Comparison of ENCODE assay signal across 20 cellular contexts in genomic region chr14:34093878-34094277, GRCh38.
DNase-seq lines count a peak whose midpoint lies in the region; ATAC-seq lines count a peak whose summit lies in the region.
"Had no signal": no experiment of that assay in that cellular context is flagged by ENCODE, and none has a peak within 500 bp of the region (broad histone marks: within the 10 kb centered on the region; RNA-seq: fewer than 3 reads in every experiment).

No MANE protein-coding gene starts in this region.

- H3K27ac Mint-ChIP-seq in activated CD4-positive, alpha-beta memory T cell treated with anti-CD3 and anti-CD28 coated beads, Interleukin-2, amount 10 ng/mL, durations not matched to agents 7 days and 5 days = peak overlapping the region; percentile 27
- no peak overlapping the region for H3K27ac Mint-ChIP-seq in activated CD4-positive, alpha-beta memory T cell treated with anti-CD3 and anti-CD28 coated beads for 36 hours
- peak overlapping the region; percentile 84 for H3K27ac Mint-ChIP-seq in T-helper 2 cell treated with Interferon-gamma antibody and Interleukin-4, amounts not matched to agents 5 μg/mL and 100 μg/mL, for 36 hours
- no peak overlapping the region for H3K27ac Mint-ChIP-seq in stimulated activated effector memory CD8-positive, alpha-beta T cell treated with anti-CD3 and anti-CD28 coated beads, Interleukin-12 subunit alpha, Interleukin-12 subunit beta, amount 100 ng/mL, for 72 hours
- H3K27ac Mint-ChIP-seq: IgD-negative memory B cell had no signal

- H3K9me3 Mint-ChIP-seq in activated CD4-positive, alpha-beta memory T cell treated with anti-CD3 and anti-CD28 coated beads, Interleukin-2, amount 10 ng/mL, durations not matched to agents 7 days and 5 days = no peaks in the 10 kb centered on the region
- no peaks in the 10 kb centered on the region for H3K9me3 Mint-ChIP-seq in activated CD4-positive, alpha-beta memory T cell treated with anti-CD3 and anti-CD28 coated beads for 36 hours
- H3K9me3 Mint-ChIP-seq in T-helper 2 cell treated with Interferon-gamma antibody and Interleukin-4, amounts not matched to agents 5 μg/mL and 100 μg/mL, for 36 hours = peaks cover 9% of the 10 kb centered on the region
- no peaks in the 10 kb centered on the region for H3K9me3 Mint-ChIP-seq in stimulated activated effector memory CD8-positive, alpha-beta T cell treated with anti-CD3 and anti-CD28 coated beads, Interleukin-12 subunit alpha, Interleukin-12 subunit beta, amount 100 ng/mL, for 72 hours

- no peak for DNase-seq in activated CD4-positive, alpha-beta memory T cell treated with anti-CD3 and anti-CD28 coated beads, Interleukin-2, amount 10 ng/mL, durations not matched to agents 7 days and 5 days
- no peak for DNase-seq in activated CD4-positive, alpha-beta memory T cell treated with anti-CD3 and anti-CD28 coated beads for 36 hours
- DNase-seq in Jurkat, Clone E6-1 (ENCODE audit: low read depth, low spot score) = peak; percentile 40
- DNase-seq in T-helper 2 cell treated with Interferon-gamma antibody and Interleukin-4, amounts not matched to agents 5 μg/mL and 100 μg/mL, for 36 hours (ENCODE audit: low spot score) = peak; percentile 48
- DNase-seq in stimulated activated effector memory CD8-positive, alpha-beta T cell treated with anti-CD3 and anti-CD28 coated beads, Interleukin-12 subunit alpha, Interleukin-12 subunit beta, amount 100 ng/mL, for 72 hours (ENCODE audit: low spot score in 2 of 2) = no peak
- DNase-seq: BE2C, COR-L47, GDM1, MM.1S, NCI-H1092, NCI-H146, NCI-H2029 treated with DMSO at 0.1 percent for 48 hours, NCI-H2171, NCI-H510A treated with DMSO at 0.1 percent for 48 hours, NCI-H774, SHP77 had no signal

- ATAC-seq in stimulated activated effector memory CD8-positive, alpha-beta T cell treated with anti-CD3 and anti-CD28 coated beads, Interleukin-12 subunit alpha, Interleukin-12 subunit beta, amount 100 ng/mL, for 72 hours = peak; percentile 72
- ATAC-seq in HG02763 (IDR thresholded peaks at IDR 0.05; ENCODE audit: unreplicated experiment) (no peak), HG03460 (IDR thresholded peaks at IDR 0.05; ENCODE audit: unreplicated experiment) (no peak)

- intact Hi-C loops in activated CD4-positive, alpha-beta memory T cell treated with anti-CD3 and anti-CD28 coated beads for 36 hours (cut with micrococcal nuclease) = no loop called here

- no peaks in the 10 kb centered on the region for H3K36me3 Mint-ChIP-seq in activated CD4-positive, alpha-beta memory T cell treated with anti-CD3 and anti-CD28 coated beads, Interleukin-2, amount 10 ng/mL, durations not matched to agents 7 days and 5 days (ENCODE audit: low read depth)
- no peaks in the 10 kb centered on the region for H3K36me3 Mint-ChIP-seq in activated CD4-positive, alpha-beta memory T cell treated with anti-CD3 and anti-CD28 coated beads for 36 hours
- H3K36me3 Mint-ChIP-seq in T-helper 2 cell treated with Interferon-gamma antibody and Interleukin-4, amounts not matched to agents 5 μg/mL and 100 μg/mL, for 36 hours (ENCODE audit: low read depth) = peaks cover 25% of the 10 kb centered on the region
- no peaks in the 10 kb centered on the region for H3K36me3 Mint-ChIP-seq in stimulated activated effector memory CD8-positive, alpha-beta T cell treated with anti-CD3 and anti-CD28 coated beads, Interleukin-12 subunit alpha, Interleukin-12 subunit beta, amount 100 ng/mL, for 72 hours
- H3K36me3 Mint-ChIP-seq: CD4-positive, CD25-positive, alpha-beta regulatory T cell; IgD-negative memory B cell had no signal

- POLR2A ChIA-PET in activated CD4-positive, alpha-beta memory T cell treated with anti-CD3 and anti-CD28 coated beads, Interleukin-2, amount 10 ng/mL, durations not matched to agents 7 days and 5 days (lab: Charles Lee) = interaction anchor here (0.7 to 1.2 kb wide), 2 partner anchors 33 to 50 kb away, joined by 3 read pairs; no protein-coding TSS in a partner anchor
- POLR2A ChIA-PET in activated CD4-positive, alpha-beta memory T cell treated with anti-CD3 and anti-CD28 coated beads for 36 hours (lab: Charles Lee) = no interaction called here

- CTCF ChIA-PET in activated CD4-positive, alpha-beta memory T cell treated with anti-CD3 and anti-CD28 coated beads, Interleukin-2, amount 10 ng/mL, durations not matched to agents 7 days and 5 days (lab: Charles Lee) = interaction anchor here (0.7 to 1.6 kb wide), 5 partner anchors 34 to 255 kb away, joined by 3 to 9 read pairs (median 4); no protein-coding TSS in a partner anchor
- CTCF ChIA-PET in activated CD4-positive, alpha-beta memory T cell treated with anti-CD3 and anti-CD28 coated beads for 36 hours (lab: Charles Lee) = interaction anchor here (0.7 kb wide), 1 partner anchor 229 kb away, joined by 3 read pairs; no protein-coding TSS in a partner anchor

- no peak overlapping the region for H3K4me3 Mint-ChIP-seq in activated CD4-positive, alpha-beta memory T cell treated with anti-CD3 and anti-CD28 coated beads, Interleukin-2, amount 10 ng/mL, durations not matched to agents 7 days and 5 days
- no peak overlapping the region for H3K4me3 Mint-ChIP-seq in activated CD4-positive, alpha-beta memory T cell treated with anti-CD3 and anti-CD28 coated beads for 36 hours
- H3K4me3 Mint-ChIP-seq in T-helper 2 cell treated with Interferon-gamma antibody and Interleukin-4, amounts not matched to agents 5 μg/mL and 100 μg/mL, for 36 hours = peak overlapping the region; percentile 61
- H3K4me3 Mint-ChIP-seq in stimulated activated effector memory CD8-positive, alpha-beta T cell treated with anti-CD3 and anti-CD28 coated beads, Interleukin-12 subunit alpha, Interleukin-12 subunit beta, amount 100 ng/mL, for 72 hours = no peak overlapping the region
- H3K4me3 Mint-ChIP-seq: CD4-positive, CD25-positive, alpha-beta regulatory T cell; IgD-negative memory B cell had no signal

- H3K4me3 ChIP-seq in Jurkat, Clone E6-1 (ENCODE audit: low read length) = no peak overlapping the region

- H3K4me1 Mint-ChIP-seq in activated CD4-positive, alpha-beta memory T cell treated with anti-CD3 and anti-CD28 coated beads, Interleukin-2, amount 10 ng/mL, durations not matched to agents 7 days and 5 days = peaks cover 22% of the 10 kb centered on the region
- peaks cover 1% of the 10 kb centered on the region for H3K4me1 Mint-ChIP-seq in activated CD4-positive, alpha-beta memory T cell treated with anti-CD3 and anti-CD28 coated beads for 36 hours (ENCODE audit: low read depth)
- peaks cover 67% of the 10 kb centered on the region for H3K4me1 Mint-ChIP-seq in T-helper 2 cell treated with Interferon-gamma antibody and Interleukin-4, amounts not matched to agents 5 μg/mL and 100 μg/mL, for 36 hours (ENCODE audit: low read depth)
- peaks cover 8% of the 10 kb centered on the region for H3K4me1 Mint-ChIP-seq in stimulated activated effector memory CD8-positive, alpha-beta T cell treated with anti-CD3 and anti-CD28 coated beads, Interleukin-12 subunit alpha, Interleukin-12 subunit beta, amount 100 ng/mL, for 72 hours
- H3K4me1 Mint-ChIP-seq: CD4-positive, CD25-positive, alpha-beta regulatory T cell; IgD-negative memory B cell had no signal

- H3K27me3 Mint-ChIP-seq in activated CD4-positive, alpha-beta memory T cell treated with anti-CD3 and anti-CD28 coated beads, Interleukin-2, amount 10 ng/mL, durations not matched to agents 7 days and 5 days = peaks cover 6% of the 10 kb centered on the region
- H3K27me3 Mint-ChIP-seq in activated CD4-positive, alpha-beta memory T cell treated with anti-CD3 and anti-CD28 coated beads for 36 hours = no peaks in the 10 kb centered on the region
- H3K27me3 Mint-ChIP-seq in T-helper 2 cell treated with Interferon-gamma antibody and Interleukin-4, amounts not matched to agents 5 μg/mL and 100 μg/mL, for 36 hours (ENCODE audit: low read depth) = peaks cover 3% of the 10 kb centered on the region
- H3K27me3 Mint-ChIP-seq: CD4-positive, CD25-positive, alpha-beta regulatory T cell had no signal

Comparison
In these comparisons a context has a peak if more than half of its experiments do, and no peak if none do; other contexts are left out.
1. H3K27ac Mint-ChIP-seq: peak in activated CD4-positive, alpha-beta memory T cell treated with anti-CD3 and anti-CD28 coated beads, Interleukin-2, amount 10 ng/mL, durations not matched to agents 7 days and 5 days (single experiment) and T-helper 2 cell treated with Interferon-gamma antibody and Interleukin-4, amounts not matched to agents 5 μg/mL and 100 μg/mL, for 36 hours (single experiment); none in activated CD4-positive, alpha-beta memory T cell treated with anti-CD3 and anti-CD28 coated beads for 36 hours (single experiment) and stimulated activated effector memory CD8-positive, alpha-beta T cell treated with anti-CD3 and anti-CD28 coated beads, Interleukin-12 subunit alpha, Interleukin-12 subunit beta, amount 100 ng/mL, for 72 hours (single experiment).
2. DNase-seq: peak in Jurkat, Clone E6-1 (single experiment) and T-helper 2 cell treated with Interferon-gamma antibody and Interleukin-4, amounts not matched to agents 5 μg/mL and 100 μg/mL, for 36 hours (single experiment); none in activated CD4-positive, alpha-beta memory T cell treated with anti-CD3 and anti-CD28 coated beads, Interleukin-2, amount 10 ng/mL, durations not matched to agents 7 days and 5 days (single experiment), activated CD4-positive, alpha-beta memory T cell treated with anti-CD3 and anti-CD28 coated beads for 36 hours (single experiment) and stimulated activated effector memory CD8-positive, alpha-beta T cell treated with anti-CD3 and anti-CD28 coated beads, Interleukin-12 subunit alpha, Interleukin-12 subunit beta, amount 100 ng/mL, for 72 hours (0 of 2).